11 cellular contexts compared by ENCODE assay signal in genomic region chr11:12156301-12157140, GRCh38. TPM values are rescaled to one million over a fixed set of nuclear protein-coding genes. Genes with fewer than 3 reads are reported as not detected.
DNase-seq lines count a peak whose midpoint lies in the region; ATAC-seq and TF ChIP-seq lines count a peak whose summit lies in the region.
"Had no signal": no experiment of that assay in that cellular context is flagged by ENCODE, and none has a peak within 500 bp of the region (broad histone marks: within the 10 kb centered on the region; RNA-seq: fewer than 3 reads in every experiment).

No MANE protein-coding gene starts in this region.

- H3K4me1 ChIP-seq in cardiac muscle cell (ENCODE audit: low read depth) (peaks cover 61% of the 10 kb centered on the region), ascending aorta (peaks cover 49 to 74% of the 10 kb centered on the region in 2 donors), uterus (peaks cover 21 to 26% of the 10 kb centered on the region in 2 donors)
- peaks cover 15 to 16% of the 10 kb centered on the region in 2 donors for H3K4me1 ChIP-seq in naive thymus-derived CD4-positive, alpha-beta T cell (ENCODE audit: control insufficient read depth in 2 of 2, insufficient read depth in 2 of 2, low read length in 2 of 2)

- no peaks in the 10 kb centered on the region for H3K9me3 ChIP-seq in cardiac muscle cell (ENCODE audit: low read depth)
- no peaks in the 10 kb centered on the region for H3K9me3 ChIP-seq in ascending aorta
- H3K9me3 ChIP-seq in naive thymus-derived CD4-positive, alpha-beta T cell (ENCODE audit: control insufficient read depth in 2 of 3, low read length in 3 of 3) = no peaks in the 10 kb centered on the region
- H3K9me3 ChIP-seq in uterus = no peaks in the 10 kb centered on the region

- CTCF ChIA-PET in naive thymus-derived CD4-positive, alpha-beta T cell (lab: Charles Lee) = interaction anchor here (1.3 to 1.5 kb wide), 2 partner anchors 70 to 80 kb away, joined by 3 read pairs; no protein-coding TSS in a partner anchor

- H3K36me3 Mint-ChIP-seq in naive thymus-derived CD4-positive, alpha-beta T cell = peaks cover 0 to 21% (median 0%) of the 10 kb centered on the region in 5 donors

- peak overlapping the region in 6 of 9 donors; percentile 15 to 86 (median 52) for H3K27ac Mint-ChIP-seq in naive thymus-derived CD4-positive, alpha-beta T cell

- POLR2A ChIA-PET in naive thymus-derived CD4-positive, alpha-beta T cell (lab: Charles Lee) = interaction anchor here (0.8 kb wide), 1 partner anchor 13 kb away, joined by 3 read pairs; no protein-coding TSS in a partner anchor

- H3K9me3 Mint-ChIP-seq in naive thymus-derived CD4-positive, alpha-beta T cell = peaks cover 0 to 2% (median 0%) of the 10 kb centered on the region in 11 donors
- H3K9me3 Mint-ChIP-seq: activated T-cell treated with anti-CD3 and anti-CD28 coated beads, Interleukin-2, amount 50 U/mL, for 4 hours had no signal

- intact Hi-C loops in Right ventricle myocardium inferior (cut with DNase I) = no loop called here
- intact Hi-C loops in ascending aorta (cut with DNase I) = loop anchor here (2.0 kb wide), 1 partner anchor 18 kb away; no protein-coding TSS in a partner anchor
- intact Hi-C loops in naive thymus-derived CD4-positive, alpha-beta T cell (cut with micrococcal nuclease) = loop anchor here (1.0 to 2.0 kb wide), 4 partner anchors 18 to 80 kb away; no protein-coding TSS in a partner anchor
- intact Hi-C loops in uterus (cut with DNase I; ENCODE audit: low total_unique reads) = no loop called here

- H3K27me3 ChIP-seq in cardiac muscle cell (no peaks in the 10 kb centered on the region), ascending aorta (no peaks in the 10 kb centered on the region), uterus (no peaks in the 10 kb centered on the region)
- no peaks in the 10 kb centered on the region for H3K27me3 ChIP-seq in naive thymus-derived CD4-positive, alpha-beta T cell (ENCODE audit: control insufficient read depth in 2 of 2, insufficient read depth in 2 of 2, low read length in 2 of 2)

- H3K4me1 Mint-ChIP-seq in naive thymus-derived CD4-positive, alpha-beta T cell = peaks cover 21 to 90% (median 27%) of the 10 kb centered on the region in 7 donors

- no peak for TF ChIP-seq POLR2A in uterus (IDR thresholded peaks at IDR 0.05)

- H3K27ac ChIP-seq in cardiac muscle cell (peak overlapping the region; percentile 99), ascending aorta (peak overlapping the region; percentile 98), uterus (peak overlapping the region; percentile 84 to 88)
- H3K27ac ChIP-seq in naive thymus-derived CD4-positive, alpha-beta T cell (ENCODE audit: low read depth, low read length) = no peak overlapping the region
- H3K27ac ChIP-seq: C4-2B had no signal

- no peak overlapping the region for H3K4me3 ChIP-seq in cardiac muscle cell
- H3K4me3 ChIP-seq in ascending aorta = no peak overlapping the region
- H3K4me3 ChIP-seq in naive thymus-derived CD4-positive, alpha-beta T cell (ENCODE audit: low read length) = no peak overlapping the region
- H3K4me3 ChIP-seq in uterus = no peak overlapping the region

- no peaks in the 10 kb centered on the region for H3K36me3 ChIP-seq in cardiac muscle cell
- peaks cover 28 to 33% of the 10 kb centered on the region in 2 donors for H3K36me3 ChIP-seq in ascending aorta
- H3K36me3 ChIP-seq in naive thymus-derived CD4-positive, alpha-beta T cell (ENCODE audit: control insufficient read depth in 2 of 3, insufficient read depth in 3 of 3, low read length in 3 of 3) = no peaks in the 10 kb centered on the region
- H3K36me3 ChIP-seq in uterus = no peaks in the 10 kb centered on the region

- DNase-seq in cardiac muscle cell (ENCODE audit: low read depth in 1 of 2, low spot score in 1 of 2) = no peak
- no peak for DNase-seq in Right ventricle myocardium inferior (ENCODE audit: missing footprints)
- peak in 1 of 2 donors; percentile 62 for DNase-seq in ascending aorta (ENCODE audit: low spot score in 2 of 2)
- DNase-seq in naive thymus-derived CD4-positive, alpha-beta T cell = no peak
- DNase-seq in uterus = peak in 1 of 2 donors; percentile 20
- no peak for DNase-seq in amygdala (lab: John Stamatoyannopoulos, UW)
- DNase-seq: activated T-cell treated with anti-CD3 and anti-CD28 coated beads, Interleukin-2, amount 50 U/mL, for 4 hours; NCI-H345 had no signal

- TF ChIP-seq CTCF in cardiac muscle cell (IDR thresholded peaks at IDR 0.05; ENCODE audit: low read depth, low read length) (no peak), ascending aorta (IDR thresholded peaks at IDR 0.05) (no peak), uterus (IDR thresholded peaks at IDR 0.05) (no peak)

- no peaks in the 10 kb centered on the region for H3K27me3 Mint-ChIP-seq in naive thymus-derived CD4-positive, alpha-beta T cell

- ATAC-seq in Right ventricle myocardium inferior (no peak), HG03175 (IDR thresholded peaks at IDR 0.05; ENCODE audit: unreplicated experiment) (no peak), GM18909 (IDR thresholded peaks at IDR 0.05; ENCODE audit: poor library complexity, unreplicated experiment) (no peak)
- ATAC-seq in naive thymus-derived CD4-positive, alpha-beta T cell = no peak

- peak overlapping the region in 3 of 10 donors; percentile 5 to 51 (median 9) for H3K4me3 Mint-ChIP-seq in naive thymus-derived CD4-positive, alpha-beta T cell
- H3K4me3 Mint-ChIP-seq: activated T-cell treated with anti-CD3 and anti-CD28 coated beads, Interleukin-2, amount 50 U/mL, for 4 hours had no signal

RNA-seq across cellular contexts. Expression of gene MICAL2, which starts 46.1 kb away (rescaled TPM):
- total RNA-seq in cardiac muscle cell (123 and 178 TPM in 2 replicates), Right ventricle myocardium inferior (42.0 TPM), ascending aorta (237 TPM), uterus (100 to 1,000 TPM in 1 of 4 donors, 10 to 100 TPM in 3; 29.6 to 139 (median 53.1) TPM)
- 153 and 191 TPM in 2 replicates for polyA plus RNA-seq in cardiac muscle cell
- total RNA-seq in naive thymus-derived CD4-positive, alpha-beta T cell = 100 to 1,000 TPM in 1 of 5 experiments, 10 to 100 TPM in 2, 1 to 10 TPM in 2; 5.8 to 112 (median 13.4) TPM
- 1 to 10 TPM; 1.1 to 2.6 TPM for polyA plus RNA-seq in naive thymus-derived CD4-positive, alpha-beta T cell

Comparison
In these comparisons a context has a peak if more than half of its experiments do, and no peak if none do; other contexts are left out.
1. intact Hi-C loops: an anchor here in ascending aorta (2.0 kb wide) and naive thymus-derived CD4-positive, alpha-beta T cell (1.0 to 2.0 kb wide); none called in Right ventricle myocardium inferior and uterus.